ENCODE assay signal across 1 cellular context in the genomic region with DNA sequence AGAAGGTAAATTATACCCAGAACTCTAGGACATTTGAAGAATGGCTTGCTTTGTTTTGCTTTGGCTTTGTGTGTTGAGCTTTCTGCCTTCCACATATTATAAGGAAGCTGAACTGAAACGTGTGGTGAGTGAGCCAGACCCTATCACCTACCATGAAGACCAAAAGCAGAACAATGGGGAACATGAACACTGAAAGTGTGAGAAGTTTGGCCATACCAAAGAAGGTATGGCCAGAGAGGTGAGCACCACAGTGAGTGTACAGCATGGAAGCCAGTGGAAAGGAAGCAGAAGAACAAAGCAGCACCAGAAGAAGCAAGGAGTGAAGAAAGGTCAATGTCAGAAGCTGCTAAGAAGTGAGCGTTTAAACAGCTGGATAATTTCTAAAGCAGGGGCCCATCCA.
TF ChIP-seq lines count a peak whose summit lies in the region.

No MANE protein-coding gene starts in this region.

TF ChIP-seq in GM12878, 131 proteins besides CTCF, POLR2A, EP300 and RAD21 (continued from another document and continues in another):
- TF ChIP-seq, protein P1, sequence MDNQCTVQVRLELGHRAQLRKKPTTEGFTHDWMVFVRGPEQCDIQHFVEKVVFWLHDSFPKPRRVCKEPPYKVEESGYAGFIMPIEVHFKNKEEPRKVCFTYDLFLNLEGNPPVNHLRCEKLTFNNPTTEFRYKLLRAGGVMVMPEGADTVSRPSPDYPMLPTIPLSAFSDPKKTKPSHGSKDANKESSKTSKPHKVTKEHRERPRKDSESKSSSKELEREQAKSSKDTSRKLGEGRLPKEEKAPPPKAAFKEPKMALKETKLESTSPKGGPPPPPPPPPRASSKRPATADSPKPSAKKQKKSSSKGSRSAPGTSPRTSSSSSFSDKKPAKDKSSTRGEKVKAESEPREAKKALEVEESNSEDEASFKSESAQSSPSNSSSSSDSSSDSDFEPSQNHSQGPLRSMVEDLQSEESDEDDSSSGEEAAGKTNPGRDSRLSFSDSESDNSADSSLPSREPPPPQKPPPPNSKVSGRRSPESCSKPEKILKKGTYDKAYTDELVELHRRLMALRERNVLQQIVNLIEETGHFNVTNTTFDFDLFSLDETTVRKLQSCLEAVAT (IDR thresholded peaks at IDR 0.05) = peak; percentile 62; the same call in 1 of the 2 replicates
- TF ChIP-seq BCL11A (IDR thresholded peaks at IDR 0.05; ENCODE audit: low read depth, low read length) = no peak
- no peak for TF ChIP-seq SIN3A (IDR thresholded peaks at IDR 0.05; ENCODE audit: low read depth, low read length)
- TF ChIP-seq BRCA1 (IDR thresholded peaks at IDR 0.05; ENCODE audit: low read depth, low read length) = no peak
- no peak for TF ChIP-seq MYC (IDR thresholded peaks at IDR 0.05; ENCODE audit: insufficient read depth, insufficient read length, insufficient replicate concordance, low read length, severe bottlenecking)
- no peak for TF ChIP-seq BACH1 (IDR thresholded peaks at IDR 0.05; ENCODE audit: borderline replicate concordance)
- TF ChIP-seq ZNF207 (IDR thresholded peaks at IDR 0.05; ENCODE audit: borderline replicate concordance) = no peak
- TF ChIP-seq ZZZ3 (IDR thresholded peaks at IDR 0.05; ENCODE audit: control insufficient read depth, insufficient read length, low read depth) = no peak
- no peak for TF ChIP-seq CEBPB (IDR thresholded peaks at IDR 0.05; ENCODE audit: borderline replicate concordance in 1 of 2, low read depth in 2 of 2, low read length in 2 of 2)
- TF ChIP-seq NBN (IDR thresholded peaks at IDR 0.05) = no peak
- no peak for TF ChIP-seq CHD2 (IDR thresholded peaks at IDR 0.05; ENCODE audit: borderline replicate concordance, low read depth, low read length)
- TF ChIP-seq IRF4 (IDR thresholded peaks at IDR 0.05; ENCODE audit: low read depth, low read length) = no peak
- peak; percentile 52; the same call in 1 of the 2 replicates for TF ChIP-seq RUNX3 (IDR thresholded peaks at IDR 0.05; ENCODE audit: low read length)
- TF ChIP-seq ETV6 (conservative IDR thresholded peaks at IDR 0.05 in 1 of 2, IDR thresholded peaks at IDR 0.05 in 1 of 2; ENCODE audit: borderline replicate concordance in 1 of 2, low read depth in 1 of 2) = no peak
- TF ChIP-seq IKZF1 (conservative IDR thresholded peaks at IDR 0.05) = peak; percentile 28; the same call in 1 of the 2 replicates
- no peak for TF ChIP-seq LARP7 (IDR thresholded peaks at IDR 0.05)
- TF ChIP-seq, protein P2, sequence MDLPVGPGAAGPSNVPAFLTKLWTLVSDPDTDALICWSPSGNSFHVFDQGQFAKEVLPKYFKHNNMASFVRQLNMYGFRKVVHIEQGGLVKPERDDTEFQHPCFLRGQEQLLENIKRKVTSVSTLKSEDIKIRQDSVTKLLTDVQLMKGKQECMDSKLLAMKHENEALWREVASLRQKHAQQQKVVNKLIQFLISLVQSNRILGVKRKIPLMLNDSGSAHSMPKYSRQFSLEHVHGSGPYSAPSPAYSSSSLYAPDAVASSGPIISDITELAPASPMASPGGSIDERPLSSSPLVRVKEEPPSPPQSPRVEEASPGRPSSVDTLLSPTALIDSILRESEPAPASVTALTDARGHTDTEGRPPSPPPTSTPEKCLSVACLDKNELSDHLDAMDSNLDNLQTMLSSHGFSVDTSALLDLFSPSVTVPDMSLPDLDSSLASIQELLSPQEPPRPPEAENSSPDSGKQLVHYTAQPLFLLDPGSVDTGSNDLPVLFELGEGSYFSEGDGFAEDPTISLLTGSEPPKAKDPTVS (IDR thresholded peaks at IDR 0.05; ENCODE audit: low read depth, low read length) = no peak
- no peak for TF ChIP-seq NR2F1 (conservative IDR thresholded peaks at IDR 0.05)
- TF ChIP-seq, protein P3, sequence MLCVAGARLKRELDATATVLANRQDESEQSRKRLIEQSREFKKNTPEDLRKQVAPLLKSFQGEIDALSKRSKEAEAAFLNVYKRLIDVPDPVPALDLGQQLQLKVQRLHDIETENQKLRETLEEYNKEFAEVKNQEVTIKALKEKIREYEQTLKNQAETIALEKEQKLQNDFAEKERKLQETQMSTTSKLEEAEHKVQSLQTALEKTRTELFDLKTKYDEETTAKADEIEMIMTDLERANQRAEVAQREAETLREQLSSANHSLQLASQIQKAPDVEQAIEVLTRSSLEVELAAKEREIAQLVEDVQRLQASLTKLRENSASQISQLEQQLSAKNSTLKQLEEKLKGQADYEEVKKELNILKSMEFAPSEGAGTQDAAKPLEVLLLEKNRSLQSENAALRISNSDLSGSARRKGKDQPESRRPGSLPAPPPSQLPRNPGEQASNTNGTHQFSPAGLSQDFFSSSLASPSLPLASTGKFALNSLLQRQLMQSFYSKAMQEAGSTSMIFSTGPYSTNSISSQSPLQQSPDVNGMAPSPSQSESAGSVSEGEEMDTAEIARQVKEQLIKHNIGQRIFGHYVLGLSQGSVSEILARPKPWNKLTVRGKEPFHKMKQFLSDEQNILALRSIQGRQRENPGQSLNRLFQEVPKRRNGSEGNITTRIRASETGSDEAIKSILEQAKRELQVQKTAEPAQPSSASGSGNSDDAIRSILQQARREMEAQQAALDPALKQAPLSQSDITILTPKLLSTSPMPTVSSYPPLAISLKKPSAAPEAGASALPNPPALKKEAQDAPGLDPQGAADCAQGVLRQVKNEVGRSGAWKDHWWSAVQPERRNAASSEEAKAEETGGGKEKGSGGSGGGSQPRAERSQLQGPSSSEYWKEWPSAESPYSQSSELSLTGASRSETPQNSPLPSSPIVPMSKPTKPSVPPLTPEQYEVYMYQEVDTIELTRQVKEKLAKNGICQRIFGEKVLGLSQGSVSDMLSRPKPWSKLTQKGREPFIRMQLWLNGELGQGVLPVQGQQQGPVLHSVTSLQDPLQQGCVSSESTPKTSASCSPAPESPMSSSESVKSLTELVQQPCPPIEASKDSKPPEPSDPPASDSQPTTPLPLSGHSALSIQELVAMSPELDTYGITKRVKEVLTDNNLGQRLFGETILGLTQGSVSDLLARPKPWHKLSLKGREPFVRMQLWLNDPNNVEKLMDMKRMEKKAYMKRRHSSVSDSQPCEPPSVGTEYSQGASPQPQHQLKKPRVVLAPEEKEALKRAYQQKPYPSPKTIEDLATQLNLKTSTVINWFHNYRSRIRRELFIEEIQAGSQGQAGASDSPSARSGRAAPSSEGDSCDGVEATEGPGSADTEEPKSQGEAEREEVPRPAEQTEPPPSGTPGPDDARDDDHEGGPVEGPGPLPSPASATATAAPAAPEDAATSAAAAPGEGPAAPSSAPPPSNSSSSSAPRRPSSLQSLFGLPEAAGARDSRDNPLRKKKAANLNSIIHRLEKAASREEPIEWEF (IDR thresholded peaks at IDR 0.05; ENCODE audit: insufficient replicate concordance, low read depth, low read length) = no peak
- TF ChIP-seq, protein P4, sequence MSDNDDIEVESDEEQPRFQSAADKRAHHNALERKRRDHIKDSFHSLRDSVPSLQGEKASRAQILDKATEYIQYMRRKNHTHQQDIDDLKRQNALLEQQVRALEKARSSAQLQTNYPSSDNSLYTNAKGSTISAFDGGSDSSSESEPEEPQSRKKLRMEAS (IDR thresholded peaks at IDR 0.05; ENCODE audit: low read depth, low read length) = no peak
- 0 out of 4 replicates have a peak, but pooled peaks of 1 of the 2 experiments have one; percentile 37 for TF ChIP-seq SRF (IDR thresholded peaks at IDR 0.05; ENCODE audit: low read depth in 2 of 2, low read length in 2 of 2)
- TF ChIP-seq, protein P5, sequence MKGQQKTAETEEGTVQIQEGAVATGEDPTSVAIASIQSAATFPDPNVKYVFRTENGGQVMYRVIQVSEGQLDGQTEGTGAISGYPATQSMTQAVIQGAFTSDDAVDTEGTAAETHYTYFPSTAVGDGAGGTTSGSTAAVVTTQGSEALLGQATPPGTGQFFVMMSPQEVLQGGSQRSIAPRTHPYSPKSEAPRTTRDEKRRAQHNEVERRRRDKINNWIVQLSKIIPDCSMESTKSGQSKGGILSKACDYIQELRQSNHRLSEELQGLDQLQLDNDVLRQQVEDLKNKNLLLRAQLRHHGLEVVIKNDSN (IDR thresholded peaks at IDR 0.05; ENCODE audit: borderline replicate concordance, extremely low read length, insufficient read depth, low read depth, low read length) = no peak
- TF ChIP-seq, protein P6, sequence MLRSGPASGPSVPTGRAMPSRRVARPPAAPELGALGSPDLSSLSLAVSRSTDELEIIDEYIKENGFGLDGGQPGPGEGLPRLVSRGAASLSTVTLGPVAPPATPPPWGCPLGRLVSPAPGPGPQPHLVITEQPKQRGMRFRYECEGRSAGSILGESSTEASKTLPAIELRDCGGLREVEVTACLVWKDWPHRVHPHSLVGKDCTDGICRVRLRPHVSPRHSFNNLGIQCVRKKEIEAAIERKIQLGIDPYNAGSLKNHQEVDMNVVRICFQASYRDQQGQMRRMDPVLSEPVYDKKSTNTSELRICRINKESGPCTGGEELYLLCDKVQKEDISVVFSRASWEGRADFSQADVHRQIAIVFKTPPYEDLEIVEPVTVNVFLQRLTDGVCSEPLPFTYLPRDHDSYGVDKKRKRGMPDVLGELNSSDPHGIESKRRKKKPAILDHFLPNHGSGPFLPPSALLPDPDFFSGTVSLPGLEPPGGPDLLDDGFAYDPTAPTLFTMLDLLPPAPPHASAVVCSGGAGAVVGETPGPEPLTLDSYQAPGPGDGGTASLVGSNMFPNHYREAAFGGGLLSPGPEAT (IDR thresholded peaks at IDR 0.05; ENCODE audit: low read depth) = 0 out of 2 replicates have a peak, but pooled peaks have one; percentile 34
- no peak for TF ChIP-seq HDAC6 (IDR thresholded peaks at IDR 0.05; ENCODE audit: unreplicated experiment)
- no peak for TF ChIP-seq PAX8 (IDR thresholded peaks at IDR 0.05)
- TF ChIP-seq, protein P7, sequence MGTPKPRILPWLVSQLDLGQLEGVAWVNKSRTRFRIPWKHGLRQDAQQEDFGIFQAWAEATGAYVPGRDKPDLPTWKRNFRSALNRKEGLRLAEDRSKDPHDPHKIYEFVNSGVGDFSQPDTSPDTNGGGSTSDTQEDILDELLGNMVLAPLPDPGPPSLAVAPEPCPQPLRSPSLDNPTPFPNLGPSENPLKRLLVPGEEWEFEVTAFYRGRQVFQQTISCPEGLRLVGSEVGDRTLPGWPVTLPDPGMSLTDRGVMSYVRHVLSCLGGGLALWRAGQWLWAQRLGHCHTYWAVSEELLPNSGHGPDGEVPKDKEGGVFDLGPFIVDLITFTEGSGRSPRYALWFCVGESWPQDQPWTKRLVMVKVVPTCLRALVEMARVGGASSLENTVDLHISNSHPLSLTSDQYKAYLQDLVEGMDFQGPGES (IDR thresholded peaks at IDR 0.05) = no peak
- no peak for TF ChIP-seq RFX5 (IDR thresholded peaks at IDR 0.05; ENCODE audit: low read depth, low read length)
- no peak for TF ChIP-seq POLR2AphosphoS5 (IDR thresholded peaks at IDR 0.05; ENCODE audit: low read length)
- TF ChIP-seq, protein P8, sequence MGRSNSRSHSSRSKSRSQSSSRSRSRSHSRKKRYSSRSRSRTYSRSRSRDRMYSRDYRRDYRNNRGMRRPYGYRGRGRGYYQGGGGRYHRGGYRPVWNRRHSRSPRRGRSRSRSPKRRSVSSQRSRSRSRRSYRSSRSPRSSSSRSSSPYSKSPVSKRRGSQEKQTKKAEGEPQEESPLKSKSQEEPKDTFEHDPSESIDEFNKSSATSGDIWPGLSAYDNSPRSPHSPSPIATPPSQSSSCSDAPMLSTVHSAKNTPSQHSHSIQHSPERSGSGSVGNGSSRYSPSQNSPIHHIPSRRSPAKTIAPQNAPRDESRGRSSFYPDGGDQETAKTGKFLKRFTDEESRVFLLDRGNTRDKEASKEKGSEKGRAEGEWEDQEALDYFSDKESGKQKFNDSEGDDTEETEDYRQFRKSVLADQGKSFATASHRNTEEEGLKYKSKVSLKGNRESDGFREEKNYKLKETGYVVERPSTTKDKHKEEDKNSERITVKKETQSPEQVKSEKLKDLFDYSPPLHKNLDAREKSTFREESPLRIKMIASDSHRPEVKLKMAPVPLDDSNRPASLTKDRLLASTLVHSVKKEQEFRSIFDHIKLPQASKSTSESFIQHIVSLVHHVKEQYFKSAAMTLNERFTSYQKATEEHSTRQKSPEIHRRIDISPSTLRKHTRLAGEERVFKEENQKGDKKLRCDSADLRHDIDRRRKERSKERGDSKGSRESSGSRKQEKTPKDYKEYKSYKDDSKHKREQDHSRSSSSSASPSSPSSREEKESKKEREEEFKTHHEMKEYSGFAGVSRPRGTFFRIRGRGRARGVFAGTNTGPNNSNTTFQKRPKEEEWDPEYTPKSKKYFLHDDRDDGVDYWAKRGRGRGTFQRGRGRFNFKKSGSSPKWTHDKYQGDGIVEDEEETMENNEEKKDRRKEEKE (IDR thresholded peaks at IDR 0.05) = no peak
- TF ChIP-seq FOS (IDR thresholded peaks at IDR 0.05; ENCODE audit: borderline replicate concordance, extremely low read depth, insufficient read length) = no peak
- no peak for TF ChIP-seq SP1 (IDR thresholded peaks at IDR 0.05; ENCODE audit: low read depth, low read length)
- no peak for TF ChIP-seq ZNF622 (IDR thresholded peaks at IDR 0.05)
- TF ChIP-seq TCF12 (IDR thresholded peaks at IDR 0.05; ENCODE audit: low read depth, low read length) = no peak
- no peak for TF ChIP-seq NR2C2 (IDR thresholded peaks at IDR 0.05; ENCODE audit: borderline replicate concordance, control insufficient read depth, insufficient read length, low read depth)
- TF ChIP-seq FOXM1 (IDR thresholded peaks at IDR 0.05; ENCODE audit: low read depth, low read length) = no peak
- TF ChIP-seq, protein P9, sequence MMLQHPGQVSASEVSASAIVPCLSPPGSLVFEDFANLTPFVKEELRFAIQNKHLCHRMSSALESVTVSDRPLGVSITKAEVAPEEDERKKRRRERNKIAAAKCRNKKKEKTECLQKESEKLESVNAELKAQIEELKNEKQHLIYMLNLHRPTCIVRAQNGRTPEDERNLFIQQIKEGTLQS (IDR thresholded peaks at IDR 0.05; ENCODE audit: borderline replicate concordance, extremely low read depth, low read depth, low read length) = no peak
- peak; percentile 49; the same call in 1 of the 2 replicates for TF ChIP-seq EED (IDR thresholded peaks at IDR 0.05; ENCODE audit: low read depth)
- TF ChIP-seq, protein P10, sequence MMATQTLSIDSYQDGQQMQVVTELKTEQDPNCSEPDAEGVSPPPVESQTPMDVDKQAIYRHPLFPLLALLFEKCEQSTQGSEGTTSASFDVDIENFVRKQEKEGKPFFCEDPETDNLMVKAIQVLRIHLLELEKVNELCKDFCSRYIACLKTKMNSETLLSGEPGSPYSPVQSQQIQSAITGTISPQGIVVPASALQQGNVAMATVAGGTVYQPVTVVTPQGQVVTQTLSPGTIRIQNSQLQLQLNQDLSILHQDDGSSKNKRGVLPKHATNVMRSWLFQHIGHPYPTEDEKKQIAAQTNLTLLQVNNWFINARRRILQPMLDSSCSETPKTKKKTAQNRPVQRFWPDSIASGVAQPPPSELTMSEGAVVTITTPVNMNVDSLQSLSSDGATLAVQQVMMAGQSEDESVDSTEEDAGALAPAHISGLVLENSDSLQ (IDR thresholded peaks at IDR 0.05) = no peak
